ENCODE assay signal across 8 cellular contexts in genomic region chr19:16571283-16571682, GRCh38. TPM values are rescaled to one million over a fixed set of nuclear protein-coding genes. Genes with fewer than 3 reads are reported as not detected.
A peak's percentile ranks its signal among the peaks of the same experiment; 100 is the strongest.
DNase-seq lines count a peak whose midpoint lies in the region; ATAC-seq and TF ChIP-seq lines count a peak whose summit lies in the region.

No MANE protein-coding gene starts in this region.

- peaks cover 52 to 68% of the 10 kb centered on the region in 2 donors for H3K36me3 Mint-ChIP-seq in CD14-positive monocyte
- peaks cover 46% of the 10 kb centered on the region for H3K36me3 Mint-ChIP-seq in activated CD4-positive, alpha-beta memory T cell treated with anti-CD3 and anti-CD28 coated beads for 36 hours

- H3K27me3 ChIP-seq in stomach smooth muscle (ENCODE audit: control insufficient read depth in 1 of 2, insufficient read depth in 2 of 2, low read length in 2 of 2) = no peaks in the 10 kb centered on the region

- peak overlapping the region; percentile 83 to 93 for H3K4me3 Mint-ChIP-seq in CD14-positive monocyte
- H3K4me3 Mint-ChIP-seq in activated CD4-positive, alpha-beta memory T cell treated with anti-CD3 and anti-CD28 coated beads for 36 hours = peak overlapping the region; percentile 85

- H3K27me3 Mint-ChIP-seq in CD14-positive monocyte (ENCODE audit: low read depth in 3 of 3) = peaks cover 0 to 1% (median 0%) of the 10 kb centered on the region in 3 donors
- H3K27me3 Mint-ChIP-seq in activated CD4-positive, alpha-beta memory T cell treated with anti-CD3 and anti-CD28 coated beads for 36 hours = no peaks in the 10 kb centered on the region

- POLR2A ChIA-PET in activated CD4-positive, alpha-beta memory T cell treated with anti-CD3 and anti-CD28 coated beads for 36 hours (lab: Charles Lee) = interaction anchor here (1.0 kb wide), 1 partner anchor 17 kb away, joined by 3 read pairs; no protein-coding TSS in a partner anchor

- no peak for TF ChIP-seq CTCF in CD14-positive monocyte (IDR thresholded peaks at IDR 0.05)

- peak overlapping the region; percentile 82 to 98 (median 86) for H3K27ac Mint-ChIP-seq in CD14-positive monocyte
- H3K27ac Mint-ChIP-seq in activated CD4-positive, alpha-beta memory T cell treated with anti-CD3 and anti-CD28 coated beads for 36 hours = peak overlapping the region; percentile 13

- H3K4me3 ChIP-seq in iPS-11a (ENCODE audit: low read depth, low read length) (peak overlapping the region; percentile 87), stomach smooth muscle (ENCODE audit: low read length in 2 of 2) (peak overlapping the region; percentile 89 to 93)

- H3K27ac ChIP-seq in stomach smooth muscle (ENCODE audit: low read length) = no peak overlapping the region

- ATAC-seq in HG03064 (IDR thresholded peaks at IDR 0.05; ENCODE audit: low read depth, unreplicated experiment) = peak; percentile 8
- no peak for ATAC-seq in HG02588 (IDR thresholded peaks at IDR 0.05; ENCODE audit: unreplicated experiment)

- peaks cover 18 to 19% of the 10 kb centered on the region in 2 donors for H3K36me3 ChIP-seq in stomach smooth muscle (ENCODE audit: control insufficient read depth in 2 of 2, insufficient read depth in 2 of 2, low read length in 2 of 2)

- peak overlapping the region; percentile 81 to 82 for H3K9ac ChIP-seq in stomach smooth muscle (ENCODE audit: low read length in 2 of 2)

- peaks cover 37% of the 10 kb centered on the region for H3K4me1 ChIP-seq in stomach smooth muscle (ENCODE audit: control insufficient read depth, insufficient read depth, low read length)

- CTCF ChIA-PET in activated CD4-positive, alpha-beta memory T cell treated with anti-CD3 and anti-CD28 coated beads for 36 hours (lab: Charles Lee) = no interaction called here

- no peak for DNase-seq in CD14-positive monocyte (ENCODE audit: low spot score)
- no peak for DNase-seq in activated CD4-positive, alpha-beta memory T cell treated with anti-CD3 and anti-CD28 coated beads for 36 hours
- DNase-seq in germinal center (ENCODE audit: low spot score) = no peak
- no peak for DNase-seq in NK-92 (lab: John Stamatoyannopoulos, UW; ENCODE audit: unreplicated experiment)

- intact Hi-C loops in CD14-positive monocyte (cut with micrococcal nuclease) = loop anchor here (2.0 to 5.0 kb wide), 4 partner anchors 28 to 56 kb away; partner anchors contain the start of genes CHERP (in 1 of the 2) and MED26 (in 1 of the 2)
- intact Hi-C loops in activated CD4-positive, alpha-beta memory T cell treated with anti-CD3 and anti-CD28 coated beads for 36 hours (cut with micrococcal nuclease) = loop anchor here (5.0 kb wide), 1 partner anchor 91 kb away; the partner anchor contains the start of genes SMIM7 and TMEM38A

- peaks cover 33% of the 10 kb centered on the region for H3K4me1 Mint-ChIP-seq in CD14-positive monocyte
- peaks cover 58% of the 10 kb centered on the region for H3K4me1 Mint-ChIP-seq in activated CD4-positive, alpha-beta memory T cell treated with anti-CD3 and anti-CD28 coated beads for 36 hours (ENCODE audit: low read depth)

- H3K9me3 Mint-ChIP-seq in CD14-positive monocyte = peaks cover 0 to 3% (median 0%) of the 10 kb centered on the region in 7 donors
- no peaks in the 10 kb centered on the region for H3K9me3 Mint-ChIP-seq in activated CD4-positive, alpha-beta memory T cell treated with anti-CD3 and anti-CD28 coated beads for 36 hours

- H3K9me3 ChIP-seq in stomach smooth muscle (ENCODE audit: control insufficient read depth in 2 of 2, low read length in 2 of 2) = no peaks in the 10 kb centered on the region

RNA-seq across cellular contexts. Expression of gene SLC35E1, which starts 0.9 kb away (rescaled TPM):
- polyA plus RNA-seq in CD14-positive monocyte = 10 to 100 TPM; 12.1 to 13.5 TPM
- total RNA-seq in activated CD4-positive, alpha-beta memory T cell treated with anti-CD3 and anti-CD28 coated beads for 36 hours = 10 to 100 TPM; 42.0 to 46.0 TPM

RNA-seq across cellular contexts. Expression of gene CHERP, which starts 29.0 kb away (rescaled TPM):
- polyA plus RNA-seq in CD14-positive monocyte = 1 to 10 TPM; 3.2 to 5.3 TPM
- 10 to 100 TPM; 50.8 TPM for total RNA-seq in activated CD4-positive, alpha-beta memory T cell treated with anti-CD3 and anti-CD28 coated beads for 36 hours

RNA-seq across cellular contexts. Expression of gene MED26, which starts 56.7 kb away (rescaled TPM):
- 1 to 10 TPM; 1.1 to 2.1 TPM for polyA plus RNA-seq in CD14-positive monocyte
- total RNA-seq in activated CD4-positive, alpha-beta memory T cell treated with anti-CD3 and anti-CD28 coated beads for 36 hours = 10 to 100 TPM; 12.0 to 14.5 TPM
